14 cellular contexts compared by ENCODE assay signal in genomic region chr5:141779642-141780041, GRCh38.
DNase-seq lines count a peak whose midpoint lies in the region; ATAC-seq, FAIRE-seq and TF ChIP-seq lines count a peak whose summit lies in the region.
"Had no signal": no experiment of that assay in that cellular context is flagged by ENCODE, and none has a peak within 500 bp of the region (broad histone marks: within the 10 kb centered on the region; RNA-seq: fewer than 3 reads in every experiment).

No MANE protein-coding gene starts in this region.

- H3K27me3 ChIP-seq in sigmoid colon = no peaks in the 10 kb centered on the region

- no peak for TF ChIP-seq POLR2A in sigmoid colon (IDR thresholded peaks at IDR 0.05)

- ATAC-seq in HG03521 (IDR thresholded peaks at IDR 0.05; ENCODE audit: unreplicated experiment) = no peak
- ATAC-seq in GM19397 (IDR thresholded peaks at IDR 0.05; ENCODE audit: unreplicated experiment) = no peak

- peak; percentile 61 for DNase-seq in DMS 273 (lab: John Stamatoyannopoulos, UW; ENCODE audit: unreplicated experiment)
- DNase-seq in DMS 273 treated with DMSO at 0.1 percent for 48 hours (lab: John Stamatoyannopoulos, UW) = no peak
- peak; percentile 53 for DNase-seq in RCC 7860 (ENCODE audit: low spot score)
- DNase-seq in epithelial cell of esophagus (ENCODE audit: low read depth) = peak; percentile 44
- peak; percentile 76 for DNase-seq in sigmoid colon
- DNase-seq in osteocyte (ENCODE audit: extremely low spot score, unreplicated experiment) = no peak
- DNase-seq: DMS79 treated with DMSO at 0.1 percent for 48 hours, midbrain, NCI-H187 treated with DMSO at 0.1 percent for 48 hours had no signal

- no peaks in the 10 kb centered on the region for H3K9me3 ChIP-seq in sigmoid colon

- no peak for TF ChIP-seq EP300 in sigmoid colon (IDR thresholded peaks at IDR 0.05)

- H3K4me3 ChIP-seq in epithelial cell of esophagus (ENCODE audit: low read length) = no peak overlapping the region
- H3K4me3 ChIP-seq in sigmoid colon = no peak overlapping the region

- H3K36me3 Mint-ChIP-seq in osteocyte (ENCODE audit: unreplicated experiment) = no peaks in the 10 kb centered on the region

- H3K4me3 Mint-ChIP-seq in osteocyte (ENCODE audit: unreplicated experiment) = no peak overlapping the region
- H3K4me3 Mint-ChIP-seq: dendritic cell treated with granulocyte-macrophage colony-stimulating factor and Interleukin-4, amounts not matched to agents 40 ng/mL and 50 ng/mL, for 4 days had no signal

- no peak overlapping the region for H3K27ac Mint-ChIP-seq in osteocyte (ENCODE audit: unreplicated experiment)
- H3K27ac Mint-ChIP-seq: dendritic cell treated with granulocyte-macrophage colony-stimulating factor and Interleukin-4, amounts not matched to agents 40 ng/mL and 50 ng/mL, for 4 days had no signal

- H3K27ac ChIP-seq in sigmoid colon = no peak overlapping the region
- H3K27ac ChIP-seq: 22Rv1 had no signal

- peaks cover 0 to 17% (median 4%) of the 10 kb centered on the region in 4 donors for H3K4me1 ChIP-seq in sigmoid colon

- intact Hi-C loops in sigmoid colon (cut with DNase I) = no loop called here

- no peaks in the 10 kb centered on the region for H3K4me1 Mint-ChIP-seq in osteocyte (ENCODE audit: unreplicated experiment)

- no peaks in the 10 kb centered on the region for H3K36me3 ChIP-seq in sigmoid colon

- peak; percentile 80 for FAIRE-seq in RCC 7860 (lab: Jason Lieb, UNC)
- FAIRE-seq: HTR-8/SVneo had no signal

- peaks cover 28% of the 10 kb centered on the region for H3K27me3 Mint-ChIP-seq in osteocyte (ENCODE audit: unreplicated experiment)

- 22 to 44% methylated on average over 5 of the region's 5 CpGs for WGBS in sigmoid colon, 2 donors

- H3K9me3 Mint-ChIP-seq in osteocyte (ENCODE audit: unreplicated experiment) = no peaks in the 10 kb centered on the region
- H3K9me3 Mint-ChIP-seq: dendritic cell treated with granulocyte-macrophage colony-stimulating factor and Interleukin-4, amounts not matched to agents 40 ng/mL and 50 ng/mL, for 4 days had no signal

- TF ChIP-seq CTCF in epithelial cell of esophagus (IDR thresholded peaks at IDR 0.05; ENCODE audit: insufficient read depth, low read depth, low read length, missing control alignments) (no peak), sigmoid colon (IDR thresholded peaks at IDR 0.05) (no peak), osteocyte (IDR thresholded peaks at IDR 0.05) (no peak)

Comparison
In these comparisons a context has a peak if more than half of its experiments do, and no peak if none do; other contexts are left out.
1. DNase-seq: peak in DMS 273 (single experiment), RCC 7860 (single experiment), epithelial cell of esophagus (single experiment) and sigmoid colon (single experiment); none in DMS 273 treated with DMSO at 0.1 percent for 48 hours (single experiment) and osteocyte (single experiment).